ENCODE assay signal across 2 cellular contexts in the genomic region with DNA sequence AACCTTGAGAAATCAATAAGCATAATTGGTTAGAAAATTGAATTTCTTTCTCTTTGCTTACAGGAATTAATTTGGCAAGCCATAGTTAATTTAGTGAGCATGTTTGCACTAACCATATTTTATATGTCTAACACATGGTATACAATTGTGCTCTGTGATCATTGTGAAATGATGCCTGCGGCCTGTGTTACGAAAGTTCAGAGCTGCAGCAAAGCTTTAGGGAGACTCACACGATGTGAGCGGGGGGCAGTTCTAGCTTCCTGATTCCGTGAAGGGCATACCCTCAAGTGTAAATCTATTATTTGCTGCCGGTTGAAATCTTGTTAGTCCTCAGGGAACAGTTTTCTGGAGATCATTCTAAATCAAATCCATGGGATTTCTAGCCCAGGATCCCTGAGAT.
TF ChIP-seq lines count a peak whose summit lies in the region.

No MANE protein-coding gene starts in this region.

TF ChIP-seq in SK-N-SH, 30 proteins besides CTCF, POLR2A, EP300 and RAD21 (continued from another document):
- TF ChIP-seq USF1 (IDR thresholded peaks at IDR 0.05; ENCODE audit: borderline replicate concordance, low read depth) (no peak), RFX5 (IDR thresholded peaks at IDR 0.05; ENCODE audit: low read length) (no peak), FOXM1 (IDR thresholded peaks at IDR 0.05; ENCODE audit: low read depth) (no peak), ELF1 (IDR thresholded peaks at IDR 0.05) (no peak), RXRA (IDR thresholded peaks at IDR 0.05; ENCODE audit: borderline replicate concordance, low read depth) (no peak), TEAD4 (IDR thresholded peaks at IDR 0.05; ENCODE audit: borderline replicate concordance, insufficient read depth) (no peak), GATA2 (CRISPR knock-in tag; IDR thresholded peaks at IDR 0.05) (no peak)
- TF ChIP-seq, protein P1, sequence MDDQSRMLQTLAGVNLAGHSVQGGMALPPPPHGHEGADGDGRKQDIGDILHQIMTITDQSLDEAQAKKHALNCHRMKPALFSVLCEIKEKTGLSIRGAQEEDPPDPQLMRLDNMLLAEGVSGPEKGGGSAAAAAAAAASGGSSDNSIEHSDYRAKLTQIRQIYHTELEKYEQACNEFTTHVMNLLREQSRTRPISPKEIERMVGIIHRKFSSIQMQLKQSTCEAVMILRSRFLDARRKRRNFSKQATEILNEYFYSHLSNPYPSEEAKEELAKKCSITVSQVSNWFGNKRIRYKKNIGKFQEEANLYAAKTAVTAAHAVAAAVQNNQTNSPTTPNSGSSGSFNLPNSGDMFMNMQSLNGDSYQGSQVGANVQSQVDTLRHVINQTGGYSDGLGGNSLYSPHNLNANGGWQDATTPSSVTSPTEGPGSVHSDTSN (IDR thresholded peaks at IDR 0.05): no peak

TF ChIP-seq in SK-N-SH treated with all-trans-retinoic acid at 6 μM for 48 hours, 23 proteins besides CTCF, POLR2A, EP300 and RAD21 (continued from another document):
- TF ChIP-seq, protein P2, sequence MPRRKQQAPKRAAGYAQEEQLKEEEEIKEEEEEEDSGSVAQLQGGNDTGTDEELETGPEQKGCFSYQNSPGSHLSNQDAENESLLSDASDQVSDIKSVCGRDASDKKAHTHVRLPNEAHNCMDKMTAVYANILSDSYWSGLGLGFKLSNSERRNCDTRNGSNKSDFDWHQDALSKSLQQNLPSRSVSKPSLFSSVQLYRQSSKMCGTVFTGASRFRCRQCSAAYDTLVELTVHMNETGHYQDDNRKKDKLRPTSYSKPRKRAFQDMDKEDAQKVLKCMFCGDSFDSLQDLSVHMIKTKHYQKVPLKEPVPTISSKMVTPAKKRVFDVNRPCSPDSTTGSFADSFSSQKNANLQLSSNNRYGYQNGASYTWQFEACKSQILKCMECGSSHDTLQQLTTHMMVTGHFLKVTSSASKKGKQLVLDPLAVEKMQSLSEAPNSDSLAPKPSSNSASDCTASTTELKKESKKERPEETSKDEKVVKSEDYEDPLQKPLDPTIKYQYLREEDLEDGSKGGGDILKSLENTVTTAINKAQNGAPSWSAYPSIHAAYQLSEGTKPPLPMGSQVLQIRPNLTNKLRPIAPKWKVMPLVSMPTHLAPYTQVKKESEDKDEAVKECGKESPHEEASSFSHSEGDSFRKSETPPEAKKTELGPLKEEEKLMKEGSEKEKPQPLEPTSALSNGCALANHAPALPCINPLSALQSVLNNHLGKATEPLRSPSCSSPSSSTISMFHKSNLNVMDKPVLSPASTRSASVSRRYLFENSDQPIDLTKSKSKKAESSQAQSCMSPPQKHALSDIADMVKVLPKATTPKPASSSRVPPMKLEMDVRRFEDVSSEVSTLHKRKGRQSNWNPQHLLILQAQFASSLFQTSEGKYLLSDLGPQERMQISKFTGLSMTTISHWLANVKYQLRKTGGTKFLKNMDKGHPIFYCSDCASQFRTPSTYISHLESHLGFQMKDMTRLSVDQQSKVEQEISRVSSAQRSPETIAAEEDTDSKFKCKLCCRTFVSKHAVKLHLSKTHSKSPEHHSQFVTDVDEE (CRISPR knock-in tag; IDR thresholded peaks at IDR 0.05): no peak
- TF ChIP-seq ZC3H10 (CRISPR knock-in tag; IDR thresholded peaks at IDR 0.05) (no peak), OSR1 (CRISPR knock-in tag; IDR thresholded peaks at IDR 0.05) (no peak), ZNF8 (CRISPR knock-in tag; IDR thresholded peaks at IDR 0.05) (no peak), RARB (CRISPR knock-in tag; IDR thresholded peaks at IDR 0.05) (no peak), TOX (CRISPR knock-in tag; IDR thresholded peaks at IDR 0.05; ENCODE audit: borderline replicate concordance) (no peak), BACH2 (CRISPR knock-in tag; IDR thresholded peaks at IDR 0.05; ENCODE audit: borderline replicate concordance) (no peak), CSDC2 (CRISPR knock-in tag; IDR thresholded peaks at IDR 0.05) (no peak), CREB5 (CRISPR knock-in tag; IDR thresholded peaks at IDR 0.05; ENCODE audit: low read depth) (no peak), ZNF70 (CRISPR knock-in tag; IDR thresholded peaks at IDR 0.05) (no peak), TCF4 (CRISPR knock-in tag; IDR thresholded peaks at IDR 0.05; ENCODE audit: borderline replicate concordance) (no peak), ZFP3 (CRISPR knock-in tag; IDR thresholded peaks at IDR 0.05) (no peak)
- TF ChIP-seq, protein P3, sequence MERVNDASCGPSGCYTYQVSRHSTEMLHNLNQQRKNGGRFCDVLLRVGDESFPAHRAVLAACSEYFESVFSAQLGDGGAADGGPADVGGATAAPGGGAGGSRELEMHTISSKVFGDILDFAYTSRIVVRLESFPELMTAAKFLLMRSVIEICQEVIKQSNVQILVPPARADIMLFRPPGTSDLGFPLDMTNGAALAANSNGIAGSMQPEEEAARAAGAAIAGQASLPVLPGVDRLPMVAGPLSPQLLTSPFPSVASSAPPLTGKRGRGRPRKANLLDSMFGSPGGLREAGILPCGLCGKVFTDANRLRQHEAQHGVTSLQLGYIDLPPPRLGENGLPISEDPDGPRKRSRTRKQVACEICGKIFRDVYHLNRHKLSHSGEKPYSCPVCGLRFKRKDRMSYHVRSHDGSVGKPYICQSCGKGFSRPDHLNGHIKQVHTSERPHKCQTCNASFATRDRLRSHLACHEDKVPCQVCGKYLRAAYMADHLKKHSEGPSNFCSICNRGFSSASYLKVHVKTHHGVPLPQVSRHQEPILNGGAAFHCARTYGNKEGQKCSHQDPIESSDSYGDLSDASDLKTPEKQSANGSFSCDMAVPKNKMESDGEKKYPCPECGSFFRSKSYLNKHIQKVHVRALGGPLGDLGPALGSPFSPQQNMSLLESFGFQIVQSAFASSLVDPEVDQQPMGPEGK (CRISPR knock-in tag; IDR thresholded peaks at IDR 0.05; ENCODE audit: borderline replicate concordance): no peak
TF ChIP-seq in SK-N-SH treated with all-trans-retinoic acid at 6 μM for 48 hours: peak in this region for 0.
